1 cellular context compared by ENCODE assay signal in genomic region chr10:74151057-74151878, GRCh38.
A peak's percentile ranks its signal among the peaks of the same experiment; 100 is the strongest.
TF ChIP-seq lines count a peak whose summit lies in the region.

TSS of gene ADK (plus strand) at chr10:74151221. CDS start at chr10:74151279, 58 bp downstream.

TF ChIP-seq in K562, 482 proteins besides CTCF, POLR2A, EP300 and RAD21 (continued from another document and continues in another):
- TF ChIP-seq VEZF1 (CRISPR knock-in tag; IDR thresholded peaks at IDR 0.05) (peak; percentile 8; the same call in 1 of the 2 replicates), ZNF24 (IDR thresholded peaks at IDR 0.05) (0 out of 2 replicates have a peak, but pooled peaks have one; percentile 7), NFATC3 (IDR thresholded peaks at IDR 0.05) (no peak), ZC3H8 (IDR thresholded peaks at IDR 0.05) (no peak), HNRNPL (IDR thresholded peaks at IDR 0.05; ENCODE audit: low read depth, low read length) (peak; percentile 97), TAL1 (IDR thresholded peaks at IDR 0.05) (no peak), STAT5A (IDR thresholded peaks at IDR 0.05; ENCODE audit: borderline replicate concordance, low read length) (no peak), ZZZ3 (IDR thresholded peaks at IDR 0.05) (no peak), RAD51 (IDR thresholded peaks at IDR 0.05; ENCODE audit: borderline replicate concordance, low read depth) (0 out of 2 replicates have a peak, but pooled peaks have one; percentile 26), ZNF780A (CRISPR knock-in tag; IDR thresholded peaks at IDR 0.05) (no peak), SMAD3 (CRISPR knock-in tag; conservative IDR thresholded peaks at IDR 0.05) (no peak), ETS1 (conservative IDR thresholded peaks at IDR 0.05; ENCODE audit: control insufficient read depth, low read depth, low read length) (peak; percentile 89; the same call in 1 of the 2 replicates), BMI1 (IDR thresholded peaks at IDR 0.05; ENCODE audit: low read length) (no peak), KAT7 (CRISPR knock-in tag; IDR thresholded peaks at IDR 0.05; ENCODE audit: borderline replicate concordance) (peak; percentile 87; the same call in 1 of the 2 replicates), PYGO2 (tag; IDR thresholded peaks at IDR 0.05) (no peak), RB1 (IDR thresholded peaks at IDR 0.05; ENCODE audit: low read depth) (peak; percentile 89; the same call in 1 of the 2 replicates), ZNF12 (CRISPR knock-in tag; IDR thresholded peaks at IDR 0.05) (peak; percentile 85), HMG20B (CRISPR knock-in tag; IDR thresholded peaks at IDR 0.05) (no peak), SMARCE1 (IDR thresholded peaks at IDR 0.05) (peak; percentile 33; the same call in 1 of the 2 replicates), ARHGAP35 (IDR thresholded peaks at IDR 0.05; ENCODE audit: partially characterized antibody) (no peak), CEBPB (tag; IDR thresholded peaks at IDR 0.05) (no peak), IRF1 (CRISPR knock-in tag; IDR thresholded peaks at IDR 0.05; ENCODE audit: borderline replicate concordance) (no peak), NONO (IDR thresholded peaks at IDR 0.05; ENCODE audit: low read depth in 2 of 2, low read length in 1 of 2) (peak; percentile 39 to 40; a peak in 2 of 4 replicates), GTF2F1 (IDR thresholded peaks at IDR 0.05; ENCODE audit: low read depth, low read length) (no peak), ZNF324 (CRISPR knock-in tag; IDR thresholded peaks at IDR 0.05) (no peak), HNRNPLL (IDR thresholded peaks at IDR 0.05; ENCODE audit: low read depth, low read length, poor library complexity, severe bottlenecking) (no peak), MAZ (CRISPR knock-in tag; conservative IDR thresholded peaks at IDR 0.05 in 1 of 2, IDR thresholded peaks at IDR 0.05 in 1 of 2) (peak; percentile 47 to 76), ZNF165 (CRISPR knock-in tag; IDR thresholded peaks at IDR 0.05; ENCODE audit: borderline replicate concordance) (no peak), GABPB1 (CRISPR knock-in tag; IDR thresholded peaks at IDR 0.05) (peak; percentile 65), SAFB (IDR thresholded peaks at IDR 0.05; ENCODE audit: borderline replicate concordance, low read depth, low read length) (peak; percentile 59; the same call in 1 of the 2 replicates), ERF (CRISPR knock-in tag; IDR thresholded peaks at IDR 0.05) (no peak), CC2D1A (IDR thresholded peaks at IDR 0.05) (peak; percentile 15; the same call in 1 of the 2 replicates), NFE2 (IDR thresholded peaks at IDR 0.05; ENCODE audit: low read depth) (no peak), IRF9 (tag; IDR thresholded peaks at IDR 0.05) (no peak), PBX2 (CRISPR knock-in tag; IDR thresholded peaks at IDR 0.05; ENCODE audit: low read depth) (no peak), PBX2 (tag; conservative IDR thresholded peaks at IDR 0.05; ENCODE audit: low read depth) (no peak; the same call in 1 of the 2 replicates), ZBTB17 (CRISPR knock-in tag; IDR thresholded peaks at IDR 0.05) (peak; percentile 52; the same call in 1 of the 2 replicates), SMARCB1 (IDR thresholded peaks at IDR 0.05; ENCODE audit: insufficient read length, low read depth) (no peak), BCLAF1 (IDR thresholded peaks at IDR 0.05; ENCODE audit: borderline replicate concordance in 1 of 2, control insufficient read depth in 1 of 2, low read depth in 2 of 2, low read length in 1 of 2) (no peak), SMARCC2 (IDR thresholded peaks at IDR 0.05; ENCODE audit: low read depth) (no peak), TBP (optimal IDR thresholded peaks at IDR 0.05; ENCODE audit: low read depth, low read length) (peak; percentile 56), ZNF592 (IDR thresholded peaks at IDR 0.05) (peak; percentile 57; the same call in 1 of the 2 replicates), GTF3C2 (IDR thresholded peaks at IDR 0.05; ENCODE audit: borderline replicate concordance, extremely low read depth, insufficient read length) (no peak), JUN (IDR thresholded peaks at IDR 0.05; ENCODE audit: borderline replicate concordance, low read depth, low read length) (no peak; the same call in 1 of the 2 replicates), JUN (CRISPR knock-in tag; IDR thresholded peaks at IDR 0.05; ENCODE audit: borderline replicate concordance) (0 out of 2 replicates have a peak, but pooled peaks have one; percentile 70), ETV6 (IDR thresholded peaks at IDR 0.05; ENCODE audit: borderline replicate concordance in 1 of 2, low read depth in 2 of 2, low read length in 1 of 2) (no peak), ETV6 (CRISPR knock-in tag; IDR thresholded peaks at IDR 0.05; ENCODE audit: borderline replicate concordance) (peak; percentile 91)
